7 cellular contexts compared by ENCODE assay signal in genomic region chr18:62602706-62603105, GRCh38.
"Had no signal": no experiment of that assay in that cellular context is flagged by ENCODE, and none has a peak within 500 bp of the region (broad histone marks: within the 10 kb centered on the region; RNA-seq: fewer than 3 reads in every experiment).

No MANE protein-coding gene starts in this region.

- DNase-seq: GOT3, H7, HFFc6 had no signal

- H3K36me3 ChIP-seq: HAP-1 had no signal

- H3K4me3 ChIP-seq: HAP-1 had no signal

- H3K9me3 Mint-ChIP-seq: HFFc6 had no signal

- H3K27ac ChIP-seq: HL-60 had no signal

- ATAC-seq: HCT116, HepG2 had no signal

- H3K27ac Mint-ChIP-seq: HFFc6 had no signal

- H3K4me1 ChIP-seq: HAP-1 had no signal

- H3K4me3 Mint-ChIP-seq: HFFc6 had no signal

- H3K9me3 ChIP-seq: HAP-1 had no signal
